ENCODE assay signal across 9 cellular contexts in the genomic region with DNA sequence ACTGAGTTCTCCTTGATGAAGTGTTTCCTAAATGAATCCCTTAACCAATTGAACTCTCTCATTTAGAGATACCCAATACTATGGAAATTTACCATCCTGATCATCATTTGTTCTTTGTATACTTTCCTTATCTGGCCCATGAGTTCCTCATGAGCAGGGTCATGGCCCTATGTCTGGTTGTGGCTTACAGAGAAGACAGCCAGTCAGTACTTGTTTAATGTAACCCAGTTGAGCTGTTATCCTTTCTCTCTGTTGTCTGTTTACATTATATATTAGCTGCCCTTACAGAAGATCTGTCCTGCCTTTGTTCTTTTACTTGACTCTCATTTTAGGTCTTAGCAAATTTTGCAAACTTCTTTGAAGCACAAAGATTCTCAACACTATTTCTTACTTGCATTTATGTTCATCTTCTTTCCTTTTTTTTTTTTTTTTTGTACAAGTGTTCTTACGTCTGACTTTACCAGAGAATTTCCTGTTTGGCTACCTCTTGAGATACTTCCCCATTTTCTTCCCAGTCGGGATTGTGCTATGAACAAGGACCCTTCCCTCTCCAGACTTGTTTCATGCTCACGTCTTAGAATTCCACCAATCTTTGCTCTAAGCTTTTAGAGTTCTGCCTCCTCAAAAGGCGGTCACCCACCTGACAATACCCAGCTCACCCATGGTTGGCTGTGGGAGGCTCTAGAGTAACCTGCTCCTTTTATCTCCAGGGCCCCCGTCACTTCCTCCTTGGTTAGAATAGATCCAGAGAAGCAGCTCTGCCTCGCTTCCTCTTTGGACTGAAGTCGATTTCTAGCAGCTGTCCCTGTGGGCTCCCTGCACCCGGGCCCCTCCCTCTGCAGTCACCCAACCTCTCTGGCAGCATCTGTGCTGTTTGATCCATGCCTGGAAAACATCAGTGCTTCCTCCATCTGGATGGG. TPM values are rescaled to one million over a fixed set of nuclear protein-coding genes. Genes with fewer than 3 reads are reported as not detected.
DNase-seq lines count a peak whose midpoint lies in the region; FAIRE-seq and TF ChIP-seq lines count a peak whose summit lies in the region.
"Had no signal": no experiment of that assay in that cellular context is flagged by ENCODE, and none has a peak within 500 bp of the region (broad histone marks: within the 10 kb centered on the region; RNA-seq: fewer than 3 reads in every experiment).

No MANE protein-coding gene starts in this region.

- FAIRE-seq in frontal cortex (lab: Jason Lieb, UNC), result no peak
- FAIRE-seq in H54 (lab: Jason Lieb, UNC), result no peak

- no peak for TF ChIP-seq POLR2A in H54 (IDR thresholded peaks at IDR 0.05; ENCODE audit: low read depth, low read length)

- no peak for TF ChIP-seq CTCF in GM20000 (IDR thresholded peaks at IDR 0.05; ENCODE audit: extremely low read depth, missing control alignments)

- peak; percentile 44 for DNase-seq in GM20000 (ENCODE audit: low spot score)
- DNase-seq in SKM-1 (lab: John Stamatoyannopoulos, UW; ENCODE audit: unreplicated experiment), result peak; percentile 95
- DNase-seq in frontal cortex (ENCODE audit: low spot score in 2 of 2), result peak; percentile 9 to 10
- peak; percentile 26 for DNase-seq in stimulated activated CD4-positive, alpha-beta T cell treated with anti-CD3 and anti-CD28 coated beads, Interleukin-2, amount 100 ng/mL, for 4 hours (ENCODE audit: low read depth)
- no peak for DNase-seq in hepatic stellate cell (ENCODE audit: low spot score)
- DNase-seq in NCI-H2227 (lab: John Stamatoyannopoulos, UW; ENCODE audit: unreplicated experiment), result no peak
- no peak for DNase-seq in H54 (ENCODE audit: insufficient read length, low spot score)
- DNase-seq in NCI-H1048 (lab: John Stamatoyannopoulos, UW), result no peak
- DNase-seq: SK-N-SH had no signal

RNA-seq across cellular contexts. Expression of gene RUNX1, which starts 53.6 kb away (rescaled TPM):
- total RNA-seq in frontal cortex, result 0.41 TPM

Comparison
In these comparisons a context has a peak if more than half of its experiments do, and no peak if none do; other contexts are left out.
1. DNase-seq: peak in GM20000 (single experiment), SKM-1 (single experiment), frontal cortex (2 of 2) and stimulated activated CD4-positive, alpha-beta T cell treated with anti-CD3 and anti-CD28 coated beads, Interleukin-2, amount 100 ng/mL, for 4 hours (single experiment); none in hepatic stellate cell (single experiment), NCI-H2227 (single experiment), H54 (single experiment) and NCI-H1048 (single experiment).